In genomic region chr16:30148101-30148500, GRCh38 we compare ENCODE assay signal across 22 cellular contexts.
DNase-seq lines count a peak whose midpoint lies in the region; ATAC-seq and TF ChIP-seq lines count a peak whose summit lies in the region.
"Had no signal": no experiment of that assay in that cellular context is flagged by ENCODE, and none has a peak within 500 bp of the region (broad histone marks: within the 10 kb centered on the region; RNA-seq: fewer than 3 reads in every experiment).

No MANE protein-coding gene starts in this region.

- in situ Hi-C loops in brain microvascular endothelial cell (cut with HindIII; ENCODE audit: low pct_ligation_motif_present, low sequenced_read_pairs) = no loop called here

- H3K9me3 ChIP-seq in neutrophil = no peaks in the 10 kb centered on the region

- H3K27me3 ChIP-seq in HL-60 (ENCODE audit: insufficient read depth, poor library complexity, severe bottlenecking) = no peaks in the 10 kb centered on the region
- H3K27me3 ChIP-seq in neutrophil = no peaks in the 10 kb centered on the region
- H3K27me3 ChIP-seq in brain microvascular endothelial cell (replicated peaks) = no peaks in the 10 kb centered on the region
- H3K27me3 ChIP-seq: BE2C; BLaER1 treated with 17β-estradiol and CSF1 and Interleukin-3, amounts not matched to agents 10 nM and 100 nM had no signal

- no peak for TF ChIP-seq CTCF in HL-60 (IDR thresholded peaks at IDR 0.05; ENCODE audit: insufficient read depth, low read length)
- no peak for TF ChIP-seq CTCF in neutrophil (IDR thresholded peaks at IDR 0.05)
- no peak for TF ChIP-seq CTCF in brain microvascular endothelial cell (IDR thresholded peaks at IDR 0.05; ENCODE audit: low read depth, low read length, missing control alignments)

- peaks cover 59 to 65% of the 10 kb centered on the region in 2 experiments for H3K4me1 ChIP-seq in neutrophil (ENCODE audit: control insufficient read depth in 1 of 2, insufficient read depth in 1 of 2, low read depth in 1 of 2, low read length in 1 of 2)
- H3K4me1 ChIP-seq: A549, BE2C had no signal

- no peak for ATAC-seq in GM18519 (IDR thresholded peaks at IDR 0.05; ENCODE audit: low FRiP score, unreplicated experiment)
- ATAC-seq: A549 had no signal

- peak; percentile 79 for DNase-seq in NCI-H82 (lab: John Stamatoyannopoulos, UW)
- DNase-seq in NCI-H82 treated with DMSO at 0.1 percent for 48 hours (lab: John Stamatoyannopoulos, UW; ENCODE audit: unreplicated experiment) = no peak
- DNase-seq in HL-60 (ENCODE audit: low read depth in 1 of 2, low spot score in 1 of 2) = no peak
- no peak for DNase-seq in brain microvascular endothelial cell
- no peak for DNase-seq in NCI-H510A treated with DMSO at 0.1 percent for 48 hours (lab: John Stamatoyannopoulos, UW)
- DNase-seq: 8988T; ACHN; AML-193; BE2C; CD4-positive, alpha-beta T cell; CD8-positive, alpha-beta memory T cell; DMS 273 treated with DMSO at 0.1 percent for 48 hours; DMS79; EL; GF-D8; GM23248; H7; HCEC 1CT had no signal

- H3K4me3 ChIP-seq in HL-60 (replicated peaks; ENCODE audit: insufficient read depth, low read length) = no peak overlapping the region
- H3K4me3 ChIP-seq in neutrophil (ENCODE audit: low read depth in 1 of 2, low read length in 1 of 2) = no peak overlapping the region
- H3K4me3 ChIP-seq in brain microvascular endothelial cell (ENCODE audit: low read depth, low read length) = no peak overlapping the region
- H3K4me3 ChIP-seq: A549; BLaER1 treated with 17β-estradiol and CSF1 and Interleukin-3, amounts not matched to agents 10 nM and 100 nM; GM23248 had no signal

- peak overlapping the region; percentile 10; the same call in 1 of the 2 replicates for H3K27ac ChIP-seq in HL-60 (replicated peaks)
- peak overlapping the region; percentile 83 for H3K27ac ChIP-seq in neutrophil
- H3K27ac ChIP-seq in brain microvascular endothelial cell = no peak overlapping the region
- H3K27ac ChIP-seq: A549; BLaER1 treated with 17β-estradiol and CSF1 and Interleukin-3, amounts not matched to agents 10 nM and 100 nM; GM23248 had no signal

- H3K36me3 ChIP-seq in neutrophil = no peaks in the 10 kb centered on the region
- no peaks in the 10 kb centered on the region for H3K36me3 ChIP-seq in brain microvascular endothelial cell (replicated peaks)
- H3K36me3 ChIP-seq: BE2C; BLaER1 treated with 17β-estradiol and CSF1 and Interleukin-3, amounts not matched to agents 10 nM and 100 nM had no signal
